In genomic region chr2:15560404-15560987, GRCh38 we compare ENCODE assay signal across 8 cellular contexts. TPM values are rescaled to one million over a fixed set of nuclear protein-coding genes. Genes with fewer than 3 reads are reported as not detected.
A peak's percentile ranks its signal among the peaks of the same experiment; 100 is the strongest.
DNase-seq lines count a peak whose midpoint lies in the region; ATAC-seq and TF ChIP-seq lines count a peak whose summit lies in the region.

No MANE protein-coding gene starts in this region.

- H3K4ac ChIP-seq in trophoblast cell (ENCODE audit: low read depth, low read length), result peak overlapping the region; percentile 51

- H2AK5ac ChIP-seq in trophoblast cell (ENCODE audit: low read length), result peak overlapping the region; percentile 29

- peaks cover 7% of the 10 kb centered on the region for H3K79me1 ChIP-seq in trophoblast cell (ENCODE audit: low read length)

- ATAC-seq in GM18499 (IDR thresholded peaks at IDR 0.05; ENCODE audit: insufficient read depth, unreplicated experiment), result peak; percentile 39
- peak; percentile 48 for ATAC-seq in HG02943 (IDR thresholded peaks at IDR 0.05; ENCODE audit: low read depth, unreplicated experiment)
- ATAC-seq in activated naive CD4-positive, alpha-beta T cell treated with anti-CD3 and anti-CD28 coated beads, Interleukin-2, amount 50 U/mL, for 72 hours, result peak; percentile 51 to 60
- ATAC-seq in left cardiac atrium, result peak; percentile 49 to 58

- peaks cover 6% of the 10 kb centered on the region for H3K79me2 ChIP-seq in trophoblast cell (ENCODE audit: control insufficient read depth, insufficient read depth, low read length, poor library complexity)

- H3K14ac ChIP-seq in trophoblast cell (ENCODE audit: low read length), result peak overlapping the region; percentile 75

- H2BK120ac ChIP-seq in trophoblast cell (ENCODE audit: insufficient read depth, low read length, poor library complexity), result no peak overlapping the region

- H4K8ac ChIP-seq in trophoblast cell (ENCODE audit: low read depth, low read length), result peak overlapping the region; percentile 86

- H3K36me3 ChIP-seq in trophoblast cell (ENCODE audit: control insufficient read depth in 1 of 2, insufficient read depth in 2 of 2, low read length in 2 of 2), result no peaks in the 10 kb centered on the region

- no peak overlapping the region for H2BK12ac ChIP-seq in trophoblast cell (ENCODE audit: low read length)

- peak overlapping the region; percentile 39 for H4K12ac ChIP-seq in trophoblast cell (ENCODE audit: low read depth, low read length)

- DNase-seq in AG04449 (ENCODE audit: low read depth, low spot score), result no peak
- peak; percentile 59 for DNase-seq in NCI-H2227 (lab: John Stamatoyannopoulos, UW; ENCODE audit: unreplicated experiment)
- no peak for DNase-seq in activated naive CD4-positive, alpha-beta T cell treated with anti-CD3 and anti-CD28 coated beads, Interleukin-2, amount 50 U/mL, for 72 hours (ENCODE audit: low spot score in 2 of 2)
- no peak for DNase-seq in left cardiac atrium
- DNase-seq in trophoblast cell, result peak in 1 of 2 donors; percentile 32
- DNase-seq in DMS114 treated with DMSO at 0.1 percent for 48 hours (lab: John Stamatoyannopoulos, UW; ENCODE audit: unreplicated experiment), result no peak

- H3K9ac ChIP-seq in trophoblast cell (ENCODE audit: low read length), result peak overlapping the region; percentile 79

- no peaks in the 10 kb centered on the region for H3K4me1 ChIP-seq in trophoblast cell (ENCODE audit: control insufficient read depth in 1 of 2, insufficient read depth in 2 of 2, low read length in 2 of 2)

- peak overlapping the region; percentile 22 for H3K18ac ChIP-seq in trophoblast cell (ENCODE audit: low read length)

- H3K36me3 Mint-ChIP-seq in activated naive CD4-positive, alpha-beta T cell treated with anti-CD3 and anti-CD28 coated beads, Interleukin-2, amount 50 U/mL, for 72 hours, result peaks cover 16 to 17% of the 10 kb centered on the region in 2 donors

- TF ChIP-seq CTCF in AG04449 (IDR thresholded peaks at IDR 0.05; ENCODE audit: insufficient read depth, low read length, missing control alignments), result no peak

- peak overlapping the region; percentile 93 to 97 for H3K27ac Mint-ChIP-seq in activated naive CD4-positive, alpha-beta T cell treated with anti-CD3 and anti-CD28 coated beads, Interleukin-2, amount 50 U/mL, for 72 hours

- CTCF ChIA-PET in AG04449 (lab: Yijun Ruan, JAX), result interaction anchor here (9.6 kb wide), 1 partner anchor 17 kb away, joined by 111 read pairs; no protein-coding TSS in a partner anchor

- peak overlapping the region; percentile 72 for H4K91ac ChIP-seq in trophoblast cell (ENCODE audit: low read depth, low read length)

- no peak overlapping the region for H2BK5ac ChIP-seq in trophoblast cell (ENCODE audit: low read depth, low read length, poor library complexity)

- H2AFZ ChIP-seq in trophoblast cell (ENCODE audit: insufficient read depth, low read length, poor library complexity), result peak overlapping the region; percentile 63

- POLR2A ChIA-PET in AG04449 (lab: Yijun Ruan, JAX), result no interaction called here

- no peaks in the 10 kb centered on the region for H3K27me3 ChIP-seq in trophoblast cell (ENCODE audit: insufficient read depth, low read length)

- H3K4me3 ChIP-seq in AG04449 (ENCODE audit: low read depth, low read length) (peak overlapping the region; percentile 94), trophoblast cell (ENCODE audit: low read depth, low read length) (peak overlapping the region; percentile 99)

- no peak overlapping the region for H3K27ac ChIP-seq in trophoblast cell (ENCODE audit: low read depth, low read length)

- H3K4me2 ChIP-seq in trophoblast cell (ENCODE audit: low read length), result peak overlapping the region; percentile 97

- no peaks in the 10 kb centered on the region for H3K9me3 ChIP-seq in trophoblast cell (ENCODE audit: insufficient read depth, low read depth, low read length)

- intact Hi-C loops in left cardiac atrium (cut with DNase I), result no loop called here

- peaks cover 4 to 11% of the 10 kb centered on the region in 2 donors for H3K9me3 Mint-ChIP-seq in activated naive CD4-positive, alpha-beta T cell treated with anti-CD3 and anti-CD28 coated beads, Interleukin-2, amount 50 U/mL, for 72 hours

- no CpG with 5 or more reads among the region's 28 CpGs for WGBS in trophoblast cell (ENCODE audit: extremely low coverage, insufficient coverage, insufficient read length)

- H3K23ac ChIP-seq in trophoblast cell (ENCODE audit: low read length), result no peak overlapping the region

RNA-seq across cellular contexts. Expression of gene NBAS, which starts 0.6 kb away (rescaled TPM):
- 10 to 100 TPM; 30.5 to 46.3 TPM for total RNA-seq in activated naive CD4-positive, alpha-beta T cell treated with anti-CD3 and anti-CD28 coated beads, Interleukin-2, amount 50 U/mL, for 72 hours
- total RNA-seq in left cardiac atrium, result 10 to 100 TPM; 38.9 to 48.6 TPM
- polyA plus RNA-seq in trophoblast cell (2013), result 21.5 and 21.9 TPM in 2 replicates

RNA-seq across cellular contexts. Expression of gene DDX1, which starts 31.2 kb away (rescaled TPM):
- total RNA-seq in activated naive CD4-positive, alpha-beta T cell treated with anti-CD3 and anti-CD28 coated beads, Interleukin-2, amount 50 U/mL, for 72 hours, result 10 to 100 TPM; 30.4 to 82.4 TPM
- total RNA-seq in left cardiac atrium, result 100 to 1,000 TPM in 1 of 2 donors, 10 to 100 TPM in 1; 94.5 to 122 TPM
- polyA plus RNA-seq in trophoblast cell (2013), result 93.8 and 94.8 TPM in 2 replicates
